8 cellular contexts compared by ENCODE assay signal in genomic region chr6:110815260-110816109, GRCh38. TPM values are rescaled to one million over a fixed set of nuclear protein-coding genes. Genes with fewer than 3 reads are reported as not detected.
DNase-seq lines count a peak whose midpoint lies in the region; ATAC-seq and TF ChIP-seq lines count a peak whose summit lies in the region.

TSS of gene CDK19 (minus strand) at chr6:110815469. CDS start at chr6:110815136, 333 bp downstream.

- H2AFZ ChIP-seq in ACC112 (ENCODE audit: low read length, unreplicated experiment) (peak within 1 kb of the TSS; percentile 94), mammary epithelial cell (ENCODE audit: low read depth, low read length) (peak within 1 kb of the TSS; percentile 96)

- H3K79me2 ChIP-seq in ACC112 (ENCODE audit: control insufficient read depth, insufficient read depth, low read length, unreplicated experiment) (peaks cover 30% of the 10 kb centered on the region), mammary epithelial cell (ENCODE audit: insufficient read depth, low read length) (peaks cover 35% of the 10 kb centered on the region)

- H3K27me3 ChIP-seq in ACC112 (ENCODE audit: insufficient read depth, low read length), result no peaks in the 10 kb centered on the region
- H3K27me3 ChIP-seq in mammary epithelial cell (ENCODE audit: insufficient read depth, low read length), result no peaks in the 10 kb centered on the region
- no peaks in the 10 kb centered on the region for H3K27me3 ChIP-seq in iPS-20b (ENCODE audit: insufficient read depth, low read length)

- intact Hi-C loops in mammary epithelial cell (cut with micrococcal nuclease), result loop anchor here (1.0 to 5.0 kb wide), 5 partner anchors 59 to 287 kb away; partner anchors contain the start of gene AMD1

- DNase-seq in NCI-H2196 treated with DMSO at 0.1 percent for 48 hours (lab: John Stamatoyannopoulos, UW; ENCODE audit: unreplicated experiment), result peak; percentile 97
- peak; percentile 99 for DNase-seq in mammary epithelial cell

- H3K4me2 ChIP-seq in mammary epithelial cell (ENCODE audit: insufficient read depth, low read depth, low read length), result peak within 1 kb of the TSS; percentile 76

- no peaks in the 10 kb centered on the region for H3K9me3 ChIP-seq in mammary epithelial cell (replicated peaks; ENCODE audit: insufficient read depth, low read length)
- no peaks in the 10 kb centered on the region for H3K9me3 ChIP-seq in iPS-20b (ENCODE audit: insufficient read depth, low read depth, low read length)

- peak within 1 kb of the TSS; percentile 91 for H3K27ac ChIP-seq in ACC112 (ENCODE audit: low read depth, low read length)
- peak within 1 kb of the TSS; percentile 96 for H3K27ac ChIP-seq in VCaP
- peak within 1 kb of the TSS; percentile 95 for H3K27ac ChIP-seq in mammary epithelial cell (ENCODE audit: insufficient read depth, low read depth, low read length)
- peak within 1 kb of the TSS; percentile 89 for H3K27ac ChIP-seq in iPS-20b (ENCODE audit: low read length)
- H3K27ac ChIP-seq in skin epidermis, result peak within 1 kb of the TSS; percentile 78 to 97 (median 91)

- TSS peak; percentile 19 for BruUV-seq in mammary epithelial cell (replicated peaks; lab: Mats Ljungman, UMichigan)

- H3K9ac ChIP-seq in mammary epithelial cell (ENCODE audit: insufficient read depth, low read length) (peak within 1 kb of the TSS; percentile 92), iPS-20b (ENCODE audit: low read depth, low read length) (peak within 1 kb of the TSS; percentile 92)

- H3K4me3 ChIP-seq in ACC112 (ENCODE audit: low read depth, low read length) (peak within 1 kb of the TSS; percentile 85), mammary epithelial cell (replicated peaks in 1 of 3; ENCODE audit: insufficient read depth in 1 of 3, low read depth in 2 of 3, low read length in 3 of 3) (peak within 1 kb of the TSS; percentile 66 to 97 (median 93)), iPS-20b (ENCODE audit: low read length) (peak within 1 kb of the TSS; percentile 87), skin epidermis (peak within 1 kb of the TSS; percentile 71 to 94 (median 90))

- in situ Hi-C loops in mammary epithelial cell (cut with MboI; ENCODE audit: low sequenced_read_pairs in 2 of 2), result no loop called here

- peaks cover 28% of the 10 kb centered on the region for H3K4me1 ChIP-seq in ACC112 (ENCODE audit: control insufficient read depth, insufficient read depth, low read length, unreplicated experiment)
- peaks cover 22% of the 10 kb centered on the region for H3K4me1 ChIP-seq in mammary epithelial cell (ENCODE audit: insufficient read depth, low read length)
- peaks cover 8% of the 10 kb centered on the region; the same call in 1 of the 2 replicates for H3K4me1 ChIP-seq in iPS-20b (ENCODE audit: insufficient read depth, low read length)

- no peaks in the 10 kb centered on the region for H3K36me3 ChIP-seq in ACC112 (ENCODE audit: insufficient read depth, low read length)
- no peaks in the 10 kb centered on the region for H3K36me3 ChIP-seq in mammary epithelial cell (ENCODE audit: insufficient read depth, low read length)
- no peaks in the 10 kb centered on the region for H3K36me3 ChIP-seq in iPS-20b (ENCODE audit: insufficient read depth, low read depth, low read length)

- TF ChIP-seq CTCF in VCaP (conservative IDR thresholded peaks at IDR 0.05) (no peak), mammary epithelial cell (conservative IDR thresholded peaks at IDR 0.05 in 1 of 2, IDR thresholded peaks at IDR 0.05 in 1 of 2; ENCODE audit: extremely low read depth in 1 of 2, insufficient read depth in 1 of 2, low read depth in 1 of 2, low read length in 2 of 2) (no peak)

- H4K20me1 ChIP-seq in mammary epithelial cell (ENCODE audit: insufficient read depth, low read length), result no peaks in the 10 kb centered on the region

- WGBS in mammary epithelial cell (ENCODE audit: low coverage, missing lambda C conversion rate), result 2% methylated on average over 30 of the region's 59 CpGs

- ATAC-seq in GM18870 (IDR thresholded peaks at IDR 0.05; ENCODE audit: unreplicated experiment) (peak; percentile 73), HG03135 (IDR thresholded peaks at IDR 0.05; ENCODE audit: unreplicated experiment) (peak; percentile 75)

- CTCF ChIA-PET in mammary epithelial cell (lab: Charles Lee; ENCODE audit: low non-redundant PET), result no interaction called here

- dilution Hi-C loops in mammary epithelial cell (cut with HindIII; ENCODE audit: low sequenced_read_pairs), result loop anchor here (5.0 to 10.0 kb wide), 2 partner anchors 62 to 141 kb away; no protein-coding TSS in a partner anchor

RNA-seq across cellular contexts. Expression of gene CDK19, which starts in this region (rescaled TPM):
- 1 to 10 TPM; 8.7 to 8.8 TPM for total RNA-seq in mammary epithelial cell
- 5.3 TPM for polyA plus RNA-seq in mammary epithelial cell
- 12.6 TPM for polyA minus RNA-seq in mammary epithelial cell

Comparison
In these comparisons a context has a peak if more than half of its experiments do, and no peak if none do; other contexts are left out.
1. Peak in every context shown above with its lines: DNase-seq, ATAC-seq, H3K4me3 ChIP-seq and H3K27ac ChIP-seq.